In the genomic region with DNA sequence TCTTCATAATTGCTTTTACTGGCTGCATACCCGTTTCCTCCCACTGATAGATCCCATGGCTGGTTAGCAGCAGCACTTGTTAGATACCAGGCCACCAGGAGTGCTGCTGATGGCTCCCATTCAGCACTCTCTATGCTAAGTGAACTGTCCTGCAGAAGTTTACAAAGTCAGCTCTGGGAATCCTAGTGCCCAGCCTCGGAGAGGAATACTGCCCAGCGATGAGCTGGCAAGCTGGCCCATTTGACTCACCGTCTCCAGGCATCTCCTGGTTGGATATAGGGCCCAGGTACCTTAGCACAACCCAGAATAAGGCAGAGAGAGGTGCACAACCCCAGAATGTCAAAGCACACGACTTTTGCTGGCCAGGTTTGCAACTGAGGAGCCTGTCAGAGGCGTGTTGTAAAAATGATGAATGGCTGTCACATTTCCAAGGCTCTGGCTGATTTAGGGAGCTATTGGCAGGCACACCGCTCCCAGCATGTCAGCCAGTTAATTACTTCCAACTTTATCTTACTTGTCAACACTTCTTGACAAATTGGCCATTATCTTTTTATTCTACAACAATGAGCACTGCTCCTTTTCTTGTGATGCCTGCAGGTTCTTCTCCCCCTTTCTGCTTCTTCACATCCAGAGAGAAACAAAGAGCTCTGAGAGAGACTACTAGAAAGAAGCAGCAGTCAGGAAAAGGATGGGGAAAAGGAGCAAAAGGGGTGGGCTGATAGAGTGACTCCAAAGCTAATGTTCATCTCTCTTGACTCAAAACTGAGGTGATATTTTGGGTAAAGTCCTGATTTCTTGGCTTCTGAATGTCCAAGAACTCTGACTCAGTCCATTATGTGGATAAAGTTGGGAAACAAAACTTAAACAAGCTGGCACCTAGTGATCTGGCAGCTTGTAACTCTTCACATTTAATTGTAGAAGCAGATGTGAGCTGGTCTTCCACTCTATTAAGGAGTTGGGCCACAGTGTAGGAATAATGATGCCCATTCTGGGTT, we compare ENCODE assay signal across 1 cellular context.
TF ChIP-seq lines count a peak whose summit lies in the region.

No MANE protein-coding gene starts in this region.

TF ChIP-seq in HEK293, 187 proteins besides CTCF, POLR2A, EP300 and RAD21 (continued from another document):
- TF ChIP-seq ZNF280D (tag by site-specific recombination; IDR thresholded peaks at IDR 0.05) (no peak), ZNF623 (tag by site-specific recombination; IDR thresholded peaks at IDR 0.05) (no peak), ZNF211 (tag by site-specific recombination; IDR thresholded peaks at IDR 0.05; ENCODE audit: low read depth) (no peak), SALL2 (tag by site-specific recombination; IDR thresholded peaks at IDR 0.05; ENCODE audit: borderline replicate concordance) (no peak), ZNF830 (tag by site-specific recombination; IDR thresholded peaks at IDR 0.05; ENCODE audit: low read depth) (no peak; the same call in 1 of the 2 replicates), SP7 (tag by site-specific recombination; IDR thresholded peaks at IDR 0.05) (peak; percentile 100), ZSCAN23 (tag by site-specific recombination; IDR thresholded peaks at IDR 0.05) (peak; percentile 92), ZNF48 (tag by site-specific recombination; IDR thresholded peaks at IDR 0.05) (no peak), WT1 (tag by site-specific recombination; IDR thresholded peaks at IDR 0.05) (peak; percentile 99), ZNF169 (tag by site-specific recombination; IDR thresholded peaks at IDR 0.05) (no peak), SCRT1 (tag by site-specific recombination; IDR thresholded peaks at IDR 0.05; ENCODE audit: borderline replicate concordance) (peak; percentile 74), TRIM28 (IDR thresholded peaks at IDR 0.05; ENCODE audit: borderline replicate concordance, low read length) (peak; percentile 66; the same call in 1 of the 2 replicates), SCRT2 (tag by site-specific recombination; IDR thresholded peaks at IDR 0.05) (0 out of 2 replicates have a peak, but pooled peaks have one; percentile 28), BCL11A (tag by site-specific recombination; IDR thresholded peaks at IDR 0.05; ENCODE audit: low read depth) (peak; percentile 95; the same call in 1 of the 2 replicates), ZNF114 (tag by site-specific recombination; IDR thresholded peaks at IDR 0.05) (no peak), ZNF23 (tag by site-specific recombination; IDR thresholded peaks at IDR 0.05; ENCODE audit: borderline replicate concordance) (no peak), ZNF624 (tag by site-specific recombination; IDR thresholded peaks at IDR 0.05) (no peak), ZNF202 (tag by site-specific recombination; IDR thresholded peaks at IDR 0.05; ENCODE audit: borderline replicate concordance) (no peak), ZBTB20 (tag by site-specific recombination; IDR thresholded peaks at IDR 0.05) (no peak), ZNF10 (tag by site-specific recombination; IDR thresholded peaks at IDR 0.05) (peak; percentile 72; the same call in 1 of the 2 replicates)
- TF ChIP-seq, protein P1, sequence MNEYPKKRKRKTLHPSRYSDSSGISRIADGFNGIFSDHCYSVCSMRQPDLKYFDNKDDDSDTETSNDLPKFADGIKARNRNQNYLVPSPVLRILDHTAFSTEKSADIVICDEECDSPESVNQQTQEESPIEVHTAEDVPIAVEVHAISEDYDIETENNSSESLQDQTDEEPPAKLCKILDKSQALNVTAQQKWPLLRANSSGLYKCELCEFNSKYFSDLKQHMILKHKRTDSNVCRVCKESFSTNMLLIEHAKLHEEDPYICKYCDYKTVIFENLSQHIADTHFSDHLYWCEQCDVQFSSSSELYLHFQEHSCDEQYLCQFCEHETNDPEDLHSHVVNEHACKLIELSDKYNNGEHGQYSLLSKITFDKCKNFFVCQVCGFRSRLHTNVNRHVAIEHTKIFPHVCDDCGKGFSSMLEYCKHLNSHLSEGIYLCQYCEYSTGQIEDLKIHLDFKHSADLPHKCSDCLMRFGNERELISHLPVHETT (tag by site-specific recombination; IDR thresholded peaks at IDR 0.05) = peak; percentile 92; the same call in 1 of the 2 replicates
- TF ChIP-seq, protein P2, sequence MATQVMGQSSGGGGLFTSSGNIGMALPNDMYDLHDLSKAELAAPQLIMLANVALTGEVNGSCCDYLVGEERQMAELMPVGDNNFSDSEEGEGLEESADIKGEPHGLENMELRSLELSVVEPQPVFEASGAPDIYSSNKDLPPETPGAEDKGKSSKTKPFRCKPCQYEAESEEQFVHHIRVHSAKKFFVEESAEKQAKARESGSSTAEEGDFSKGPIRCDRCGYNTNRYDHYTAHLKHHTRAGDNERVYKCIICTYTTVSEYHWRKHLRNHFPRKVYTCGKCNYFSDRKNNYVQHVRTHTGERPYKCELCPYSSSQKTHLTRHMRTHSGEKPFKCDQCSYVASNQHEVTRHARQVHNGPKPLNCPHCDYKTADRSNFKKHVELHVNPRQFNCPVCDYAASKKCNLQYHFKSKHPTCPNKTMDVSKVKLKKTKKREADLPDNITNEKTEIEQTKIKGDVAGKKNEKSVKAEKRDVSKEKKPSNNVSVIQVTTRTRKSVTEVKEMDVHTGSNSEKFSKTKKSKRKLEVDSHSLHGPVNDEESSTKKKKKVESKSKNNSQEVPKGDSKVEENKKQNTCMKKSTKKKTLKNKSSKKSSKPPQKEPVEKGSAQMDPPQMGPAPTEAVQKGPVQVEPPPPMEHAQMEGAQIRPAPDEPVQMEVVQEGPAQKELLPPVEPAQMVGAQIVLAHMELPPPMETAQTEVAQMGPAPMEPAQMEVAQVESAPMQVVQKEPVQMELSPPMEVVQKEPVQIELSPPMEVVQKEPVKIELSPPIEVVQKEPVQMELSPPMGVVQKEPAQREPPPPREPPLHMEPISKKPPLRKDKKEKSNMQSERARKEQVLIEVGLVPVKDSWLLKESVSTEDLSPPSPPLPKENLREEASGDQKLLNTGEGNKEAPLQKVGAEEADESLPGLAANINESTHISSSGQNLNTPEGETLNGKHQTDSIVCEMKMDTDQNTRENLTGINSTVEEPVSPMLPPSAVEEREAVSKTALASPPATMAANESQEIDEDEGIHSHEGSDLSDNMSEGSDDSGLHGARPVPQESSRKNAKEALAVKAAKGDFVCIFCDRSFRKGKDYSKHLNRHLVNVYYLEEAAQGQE (tag by site-specific recombination; IDR thresholded peaks at IDR 0.05) = no peak
TF ChIP-seq in HEK293: peak in this region for 82.
